Comparison of ENCODE assay signal across 1 cellular context in genomic region chr9:133674091-133674490, GRCh38.
TF ChIP-seq lines count a peak whose summit lies in the region.

No MANE protein-coding gene starts in this region.

TF ChIP-seq in H1, 55 proteins besides CTCF, POLR2A, EP300 and RAD21:
- TF ChIP-seq YY1 (IDR thresholded peaks at IDR 0.05; ENCODE audit: low read depth, low read length) (no peak), SIX5 (IDR thresholded peaks at IDR 0.05; ENCODE audit: low read depth, low read length) (no peak), SIRT6 (IDR thresholded peaks at IDR 0.05; ENCODE audit: low read length) (no peak), POU5F1 (IDR thresholded peaks at IDR 0.05; ENCODE audit: low read depth, low read length) (no peak), CEBPB (IDR thresholded peaks at IDR 0.05; ENCODE audit: low read depth, low read length) (no peak), CREB1 (IDR thresholded peaks at IDR 0.05) (no peak), CHD2 (IDR thresholded peaks at IDR 0.05; ENCODE audit: low read length) (no peak), SP4 (IDR thresholded peaks at IDR 0.05; ENCODE audit: low read length) (no peak), TAF7 (optimal IDR thresholded peaks at IDR 0.05; ENCODE audit: borderline replicate concordance, low read depth, low read length) (no peak), RXRA (IDR thresholded peaks at IDR 0.05; ENCODE audit: insufficient read depth, low read depth, low read length) (no peak), JUN (IDR thresholded peaks at IDR 0.05; ENCODE audit: low read depth, low read length) (no peak), PHF8 (conservative IDR thresholded peaks at IDR 0.05; ENCODE audit: low read depth, low read length) (no peak), GTF2F1 (IDR thresholded peaks at IDR 0.05; ENCODE audit: borderline replicate concordance, low read depth, low read length) (no peak), NANOG (IDR thresholded peaks at IDR 0.05; ENCODE audit: insufficient read depth, low read depth, low read length, poor library complexity, severe bottlenecking) (no peak), ASH2L (IDR thresholded peaks at IDR 0.05; ENCODE audit: low read length) (no peak), CBX8 (IDR thresholded peaks at IDR 0.05; ENCODE audit: borderline replicate concordance, low read depth, low read length) (no peak), RFX5 (IDR thresholded peaks at IDR 0.05; ENCODE audit: borderline replicate concordance, low read depth, low read length) (no peak)
